ENCODE assay signal across 17 cellular contexts in genomic region chr22:43066134-43066533, GRCh38. TPM values are rescaled to one million over a fixed set of nuclear protein-coding genes. Genes with fewer than 3 reads are reported as not detected.
A peak's percentile ranks its signal among the peaks of the same experiment; 100 is the strongest.
DNase-seq lines count a peak whose midpoint lies in the region; ATAC-seq lines count a peak whose summit lies in the region.
"Had no signal": no experiment of that assay in that cellular context is flagged by ENCODE, and none has a peak within 500 bp of the region (broad histone marks: within the 10 kb centered on the region; RNA-seq: fewer than 3 reads in every experiment).

No MANE protein-coding gene starts in this region.

- H3K4me1 ChIP-seq in ACC112 (ENCODE audit: control insufficient read depth, insufficient read depth, low read length, unreplicated experiment) (peaks cover 4% of the 10 kb centered on the region), BLaER1 (peaks cover 15% of the 10 kb centered on the region), SJSA1 (replicated peaks) (peaks cover 35% of the 10 kb centered on the region)
- H3K4me1 ChIP-seq: Caco-2, HAP-1 had no signal

- H3K9me3 ChIP-seq in BLaER1 (no peaks in the 10 kb centered on the region), SJSA1 (replicated peaks) (no peaks in the 10 kb centered on the region)
- H3K9me3 ChIP-seq: Caco-2, HAP-1 had no signal

- no peaks in the 10 kb centered on the region for H3K79me2 ChIP-seq in ACC112 (ENCODE audit: control insufficient read depth, insufficient read depth, low read length, unreplicated experiment)

- no peaks in the 10 kb centered on the region for H4K20me1 ChIP-seq in BLaER1

- peak overlapping the region; percentile 97; the same call in 1 of the 2 replicates for H3K27ac ChIP-seq in ACC112 (ENCODE audit: low read depth, low read length)
- H3K27ac ChIP-seq in BLaER1 = no peak overlapping the region
- H3K27ac ChIP-seq in SJSA1 = peak overlapping the region; percentile 97

- H3K36me3 ChIP-seq in ACC112 (ENCODE audit: insufficient read depth, low read length) (no peaks in the 10 kb centered on the region), BLaER1 (peaks cover 46% of the 10 kb centered on the region), SJSA1 (peaks cover 12% of the 10 kb centered on the region)
- H3K36me3 ChIP-seq: HAP-1 had no signal

- H2AFZ ChIP-seq in ACC112 (ENCODE audit: low read length, unreplicated experiment) = no peak overlapping the region

- peak overlapping the region; percentile 51 for H3K4me2 ChIP-seq in BLaER1

- no peak for DNase-seq in SJSA1 (ENCODE audit: low read depth in 1 of 2, low spot score in 2 of 2)
- peak; percentile 34 for DNase-seq in left ventricle myocardium superior
- no peak for DNase-seq in dedifferentiated amniotic fluid mesenchymal stem cell (ENCODE audit: extremely low spot score)
- DNase-seq in stimulated activated CD4-positive, alpha-beta T cell treated with anti-CD3 and anti-CD28 coated beads, Interleukin-4, amount 100 ng/mL, for 24 hours = no peak
- no peak for DNase-seq in activated naive CD4-positive, alpha-beta T cell treated with Interleukin-2 at 50 U/mL for 16 hours
- DNase-seq: AML-193; Caco-2; CD4-positive, alpha-beta T cell; DMS153; GF-D8; NCI-H1417 treated with DMSO at 0.1 percent for 48 hours; NCI-H524; RPMI8226 had no signal

- intact Hi-C loops in left ventricle myocardium superior (cut with micrococcal nuclease) = no loop called here

- peak; percentile 57 for ATAC-seq in left ventricle myocardium superior
- ATAC-seq: GM12878 had no signal

- H3K27me3 ChIP-seq in ACC112 (ENCODE audit: insufficient read depth, low read length) (no peaks in the 10 kb centered on the region), BLaER1 (no peaks in the 10 kb centered on the region), SJSA1 (replicated peaks) (no peaks in the 10 kb centered on the region)

- H3K9ac ChIP-seq in BLaER1 = no peak overlapping the region

- H3K4me3 ChIP-seq in ACC112 (ENCODE audit: low read depth, low read length) (no peak overlapping the region), BLaER1 (no peak overlapping the region), SJSA1 (no peak overlapping the region)
- H3K4me3 ChIP-seq: GM12878, HAP-1 had no signal

RNA-seq across cellular contexts. Expression of gene TTLL1, which starts 23.1 kb away (rescaled TPM):
- total RNA-seq in SJSA1 (2014; rRNA removed; shearing (Covaris generic)) = 15.8 and 25.8 TPM in 2 replicates
- 6.2 TPM for total RNA-seq in left ventricle myocardium superior

RNA-seq across cellular contexts. Expression of gene BIK, which starts 44.4 kb away (rescaled TPM):
- total RNA-seq in SJSA1 (2014; rRNA removed; shearing (Covaris generic)) = 1.4 and 2.2 TPM in 2 replicates
- not detected for total RNA-seq in left ventricle myocardium superior

RNA-seq across cellular contexts. Expression of gene PACSIN2, which starts 51.2 kb away (rescaled TPM):
- 98.3 and 100 TPM in 2 replicates for total RNA-seq in SJSA1 (2014; rRNA removed; shearing (Covaris generic))
- total RNA-seq in left ventricle myocardium superior = 63.8 TPM
